Comparison of ENCODE assay signal across 16 cellular contexts in the genomic region with DNA sequence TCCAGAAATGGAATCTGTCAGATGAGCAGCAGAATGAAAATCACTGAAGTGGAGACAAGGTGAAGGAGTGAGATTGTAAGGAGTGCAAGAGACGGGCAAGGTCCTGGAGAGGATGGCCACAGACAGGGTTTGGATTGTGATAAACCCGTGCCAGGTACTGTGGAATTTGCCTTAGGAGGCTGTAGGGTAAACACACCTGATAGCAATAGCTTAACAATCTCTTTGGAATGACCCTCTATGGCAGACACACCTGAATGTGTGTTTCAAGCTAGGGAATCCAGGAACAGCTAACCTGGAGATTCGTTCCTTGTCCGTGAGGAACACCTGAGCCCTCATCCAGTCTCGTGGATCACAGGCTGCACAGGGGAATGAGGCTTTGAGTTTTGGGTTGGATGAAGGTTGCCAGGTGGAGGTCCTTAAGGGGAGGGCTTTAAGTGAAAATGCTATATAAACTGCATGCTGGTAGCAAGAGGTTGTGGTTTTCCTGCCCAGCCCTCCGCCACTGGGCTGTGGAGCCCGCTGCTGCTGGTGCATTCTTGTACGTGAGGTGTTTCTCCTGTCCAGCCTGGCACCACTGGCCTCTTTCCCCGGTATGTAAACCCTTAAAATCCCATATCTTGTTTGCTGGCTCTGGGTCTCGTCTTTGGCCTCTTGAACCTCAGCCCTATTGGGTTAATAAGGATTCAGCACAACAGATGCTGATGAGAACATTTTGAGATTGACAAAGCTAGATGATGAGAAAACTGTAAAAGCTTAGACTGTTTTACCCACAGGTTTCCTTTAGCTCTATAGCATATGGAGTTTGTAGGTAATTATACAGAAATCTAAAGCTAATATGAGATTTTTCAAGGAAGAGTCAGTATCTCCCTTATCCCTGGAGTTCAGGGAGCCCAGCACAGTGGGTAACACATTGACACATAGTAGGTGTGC.
A peak's percentile ranks its signal among the peaks of the same experiment; 100 is the strongest.
DNase-seq lines count a peak whose midpoint lies in the region; ATAC-seq lines count a peak whose summit lies in the region.
"Had no signal": no experiment of that assay in that cellular context is flagged by ENCODE, and none has a peak within 500 bp of the region (broad histone marks: within the 10 kb centered on the region; RNA-seq: fewer than 3 reads in every experiment).

No MANE protein-coding gene starts in this region.

- DNase-seq in stimulated activated CD8-positive, alpha-beta memory T cell treated with anti-CD3 and anti-CD28 coated beads, Interleukin-12 subunit alpha, Interleukin-12 subunit beta, amount 100 ng/mL, for 1 hour (ENCODE audit: low read depth): peak; percentile 15
- no peak for DNase-seq in stimulated activated CD8-positive, alpha-beta memory T cell treated with anti-CD3 and anti-CD28 coated beads, Interleukin-4, amount 100 ng/mL, for 48 hours
- peak; percentile 49 for DNase-seq in activated CD4-positive, alpha-beta memory T cell treated with anti-CD3 and anti-CD28 coated beads for 36 hours
- no peak for DNase-seq in activated naive CD8-positive, alpha-beta T cell treated with anti-CD3 and anti-CD28 coated beads, Interleukin-2, amount 50 U/mL, for 24 hours
- DNase-seq in stimulated activated naive CD8-positive, alpha-beta T cell treated with anti-CD3 and anti-CD28 coated beads, Interleukin-15, amount 100 ng/mL, for 72 hours: peak in 1 of 2 donors; percentile 20
- no peak for DNase-seq in NCI-H2029 (lab: John Stamatoyannopoulos, UW)
- no peak for DNase-seq in NAMALWA (ENCODE audit: low spot score)
- DNase-seq: activated CD4-positive, CD25-positive, alpha-beta regulatory T cell; Calu3; endodermal cell; IMR-90; lower lobe of right lung; NCI-H1930; NCI-H510A treated with DMSO at 0.1 percent for 48 hours had no signal

- H3K4me3 Mint-ChIP-seq in activated CD4-positive, alpha-beta memory T cell treated with anti-CD3 and anti-CD28 coated beads for 36 hours: no peak overlapping the region
- H3K4me3 Mint-ChIP-seq in activated naive CD8-positive, alpha-beta T cell treated with anti-CD3 and anti-CD28 coated beads, Interleukin-2, amount 50 U/mL, for 24 hours: peak overlapping the region; percentile 19
- H3K4me3 Mint-ChIP-seq in stimulated activated naive CD8-positive, alpha-beta T cell treated with anti-CD3 and anti-CD28 coated beads, Interleukin-15, amount 100 ng/mL, for 72 hours: peak overlapping the region in 1 of 2 donors; percentile 14
- H3K4me3 Mint-ChIP-seq: endodermal cell; T-helper 1 cell treated with Interleukin-12 subunit alpha and Interleukin-12 subunit beta and Interleukin-4 antibody, amounts not matched to agents 30 μg/mL and 1 μg/mL, for 36 hours had no signal

- POLR2A ChIA-PET in activated CD4-positive, alpha-beta memory T cell treated with anti-CD3 and anti-CD28 coated beads for 36 hours (lab: Charles Lee): interaction anchor here (0.5 to 1.2 kb wide), 3 partner anchors 9 to 156 kb away, joined by 3 read pairs; no protein-coding TSS in a partner anchor

- no peaks in the 10 kb centered on the region for H3K27me3 Mint-ChIP-seq in activated CD4-positive, alpha-beta memory T cell treated with anti-CD3 and anti-CD28 coated beads for 36 hours
- no peaks in the 10 kb centered on the region for H3K27me3 Mint-ChIP-seq in activated naive CD8-positive, alpha-beta T cell treated with anti-CD3 and anti-CD28 coated beads, Interleukin-2, amount 50 U/mL, for 24 hours
- no peaks in the 10 kb centered on the region for H3K27me3 Mint-ChIP-seq in stimulated activated naive CD8-positive, alpha-beta T cell treated with anti-CD3 and anti-CD28 coated beads, Interleukin-15, amount 100 ng/mL, for 72 hours

- CTCF ChIA-PET in activated CD4-positive, alpha-beta memory T cell treated with anti-CD3 and anti-CD28 coated beads for 36 hours (lab: Charles Lee): interaction anchor here (1.0 to 3.3 kb wide), 8 partner anchors 12 to 134 kb away, joined by 3 to 28 read pairs (median 5); no protein-coding TSS in a partner anchor

- H3K27ac Mint-ChIP-seq in activated CD4-positive, alpha-beta memory T cell treated with anti-CD3 and anti-CD28 coated beads for 36 hours: no peak overlapping the region
- H3K27ac Mint-ChIP-seq in activated naive CD8-positive, alpha-beta T cell treated with anti-CD3 and anti-CD28 coated beads, Interleukin-2, amount 50 U/mL, for 24 hours: peak overlapping the region; percentile 24
- no peak overlapping the region for H3K27ac Mint-ChIP-seq in stimulated activated naive CD8-positive, alpha-beta T cell treated with anti-CD3 and anti-CD28 coated beads, Interleukin-15, amount 100 ng/mL, for 72 hours
- H3K27ac Mint-ChIP-seq: endodermal cell; T-helper 1 cell treated with Interleukin-12 subunit alpha and Interleukin-12 subunit beta and Interleukin-4 antibody, amounts not matched to agents 30 μg/mL and 1 μg/mL, for 36 hours had no signal

- peak; percentile 33 for ATAC-seq in activated naive CD8-positive, alpha-beta T cell treated with anti-CD3 and anti-CD28 coated beads, Interleukin-2, amount 50 U/mL, for 24 hours
- peak; percentile 77 for ATAC-seq in stimulated activated naive CD8-positive, alpha-beta T cell treated with anti-CD3 and anti-CD28 coated beads, Interleukin-15, amount 100 ng/mL, for 72 hours
- no peak for ATAC-seq in HG03095 (IDR thresholded peaks at IDR 0.05; ENCODE audit: unreplicated experiment)
- ATAC-seq: lower lobe of right lung had no signal

- intact Hi-C loops in activated CD4-positive, alpha-beta memory T cell treated with anti-CD3 and anti-CD28 coated beads for 36 hours (cut with micrococcal nuclease): no loop called here

- H3K4me1 Mint-ChIP-seq in activated CD4-positive, alpha-beta memory T cell treated with anti-CD3 and anti-CD28 coated beads for 36 hours (ENCODE audit: low read depth): peaks cover 32% of the 10 kb centered on the region
- peaks cover 24% of the 10 kb centered on the region for H3K4me1 Mint-ChIP-seq in activated naive CD8-positive, alpha-beta T cell treated with anti-CD3 and anti-CD28 coated beads, Interleukin-2, amount 50 U/mL, for 24 hours
- H3K4me1 Mint-ChIP-seq in stimulated activated naive CD8-positive, alpha-beta T cell treated with anti-CD3 and anti-CD28 coated beads, Interleukin-15, amount 100 ng/mL, for 72 hours: peaks cover 12% of the 10 kb centered on the region

- no peaks in the 10 kb centered on the region for H3K9me3 Mint-ChIP-seq in activated CD4-positive, alpha-beta memory T cell treated with anti-CD3 and anti-CD28 coated beads for 36 hours
- H3K9me3 Mint-ChIP-seq in activated naive CD8-positive, alpha-beta T cell treated with anti-CD3 and anti-CD28 coated beads, Interleukin-2, amount 50 U/mL, for 24 hours: peaks cover 5% of the 10 kb centered on the region
- no peaks in the 10 kb centered on the region for H3K9me3 Mint-ChIP-seq in stimulated activated naive CD8-positive, alpha-beta T cell treated with anti-CD3 and anti-CD28 coated beads, Interleukin-15, amount 100 ng/mL, for 72 hours
- H3K9me3 Mint-ChIP-seq: endodermal cell had no signal

- peaks cover 5% of the 10 kb centered on the region for H3K36me3 Mint-ChIP-seq in activated CD4-positive, alpha-beta memory T cell treated with anti-CD3 and anti-CD28 coated beads for 36 hours
- H3K36me3 Mint-ChIP-seq in activated naive CD8-positive, alpha-beta T cell treated with anti-CD3 and anti-CD28 coated beads, Interleukin-2, amount 50 U/mL, for 24 hours (ENCODE audit: low read depth): peaks cover 9% of the 10 kb centered on the region

Comparison
In these comparisons a context has a peak if more than half of its experiments do, and no peak if none do; other contexts are left out.
1. DNase-seq: peak in stimulated activated CD8-positive, alpha-beta memory T cell treated with anti-CD3 and anti-CD28 coated beads, Interleukin-12 subunit alpha, Interleukin-12 subunit beta, amount 100 ng/mL, for 1 hour (single experiment) and activated CD4-positive, alpha-beta memory T cell treated with anti-CD3 and anti-CD28 coated beads for 36 hours (single experiment); none in stimulated activated CD8-positive, alpha-beta memory T cell treated with anti-CD3 and anti-CD28 coated beads, Interleukin-4, amount 100 ng/mL, for 48 hours (single experiment), activated naive CD8-positive, alpha-beta T cell treated with anti-CD3 and anti-CD28 coated beads, Interleukin-2, amount 50 U/mL, for 24 hours (single experiment), NCI-H2029 (single experiment) and NAMALWA (single experiment).